In genomic region chr7:66735154-66735553, GRCh38 we compare ENCODE assay signal across 22 cellular contexts.
"Had no signal": no experiment of that assay in that cellular context is flagged by ENCODE, and none has a peak within 500 bp of the region (broad histone marks: within the 10 kb centered on the region; RNA-seq: fewer than 3 reads in every experiment).

No MANE protein-coding gene starts in this region.

- H3K4me1 ChIP-seq: breast epithelium, prostate gland had no signal

- H3K9me3 ChIP-seq: prostate gland had no signal

- H3K4me3 Mint-ChIP-seq: activated CD8-positive, alpha-beta memory T cell treated with anti-CD3 and anti-CD28 coated beads, Interleukin-2, amount 10 ng/mL, durations not matched to agents 7 days and 5 days; activated T-cell treated with anti-CD3 and anti-CD28 coated beads, Interleukin-2, amount 50 U/mL, for 4 hours; dendritic cell treated with granulocyte-macrophage colony-stimulating factor and Interleukin-4, amounts not matched to agents 40 ng/mL and 50 ng/mL, for 4 days; mesothelial cell of epicardium had no signal

- H3K27me3 Mint-ChIP-seq: activated CD8-positive, alpha-beta memory T cell treated with anti-CD3 and anti-CD28 coated beads, Interleukin-2, amount 10 ng/mL, durations not matched to agents 7 days and 5 days; dendritic cell treated with granulocyte-macrophage colony-stimulating factor and Interleukin-4, amounts not matched to agents 40 ng/mL and 50 ng/mL, for 4 days; naive thymus-derived CD4-positive, alpha-beta T cell had no signal

- H3K27ac Mint-ChIP-seq: activated CD8-positive, alpha-beta memory T cell treated with anti-CD3 and anti-CD28 coated beads, Interleukin-2, amount 10 ng/mL, durations not matched to agents 7 days and 5 days; dendritic cell treated with granulocyte-macrophage colony-stimulating factor and Interleukin-4, amounts not matched to agents 40 ng/mL and 50 ng/mL, for 4 days; mesothelial cell of epicardium had no signal

- DNase-seq: activated CD4-positive, alpha-beta T cell treated with anti-CD3 and anti-CD28 coated beads for 1 hour; activated CD4-positive, alpha-beta T cell treated with anti-CD3 and anti-CD28 coated beads, Interleukin-2, amount 50 U/mL, for 4 hours; activated CD8-positive, alpha-beta memory T cell treated with anti-CD3 and anti-CD28 coated beads, Interleukin-2, amount 10 ng/mL, durations not matched to agents 7 days and 5 days; activated effector memory CD4-positive, alpha-beta T cell treated with anti-CD3 and anti-CD28 coated beads, Interleukin-2, amount 50 U/mL, for 16 hours; activated T-cell treated with anti-CD3 and anti-CD28 coated beads, Interleukin-2, amount 50 U/mL, for 4 hours; aorta; effector memory CD4-positive, alpha-beta T cell; foreskin melanocyte; kidney glomerular epithelial cell; naive thymus-derived CD4-positive, alpha-beta T cell; right cardiac atrium; stimulated activated CD4-positive, alpha-beta T cell treated with anti-CD3 and anti-CD28 coated beads, Interleukin-4, amount 100 ng/mL, for 4 hours; stimulated activated CD8-positive, alpha-beta memory T cell treated with anti-CD3 and anti-CD28 coated beads, Interleukin-4, amount 100 ng/mL, for 48 hours; T-helper 9 cell; upper lobe of right lung had no signal

- H3K27ac ChIP-seq: breast epithelium, epithelial cell of prostate, prostate gland, thoracic aorta, upper lobe of right lung had no signal

- H3K27me3 ChIP-seq: breast epithelium, upper lobe of right lung had no signal

- ATAC-seq: activated CD8-positive, alpha-beta memory T cell treated with anti-CD3 and anti-CD28 coated beads, Interleukin-2, amount 10 ng/mL, durations not matched to agents 7 days and 5 days; activated T-cell treated with anti-CD3 and anti-CD28 coated beads, Interleukin-2, amount 50 U/mL, for 4 hours; naive thymus-derived CD4-positive, alpha-beta T cell; right cardiac atrium; upper lobe of right lung had no signal

- H3K36me3 ChIP-seq: breast epithelium, prostate gland, upper lobe of right lung had no signal

- H3K4me3 ChIP-seq: breast epithelium, prostate gland, smooth muscle cell, thoracic aorta, upper lobe of right lung had no signal
